Comparison of ENCODE assay signal across 7 cellular contexts in the genomic region with DNA sequence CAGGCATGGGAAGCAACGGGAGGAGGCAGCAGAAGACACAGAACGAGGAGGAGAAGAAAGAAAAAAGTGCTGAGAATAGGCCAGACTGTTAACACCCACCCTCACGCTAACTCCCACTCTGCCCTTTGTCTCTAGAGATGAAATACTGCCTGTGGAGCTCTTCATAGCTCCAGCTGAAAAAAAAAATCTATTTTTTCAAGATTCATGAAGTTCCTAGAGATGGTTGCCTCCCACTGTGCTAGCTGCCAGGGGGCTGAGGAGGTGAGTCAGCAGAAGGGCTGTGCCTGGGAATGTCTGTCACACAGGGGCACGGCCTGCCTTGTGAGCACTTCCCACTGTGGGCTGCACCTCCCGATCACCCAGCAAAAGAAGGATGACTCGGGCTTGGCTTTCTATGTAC. TPM values are rescaled to one million over a fixed set of nuclear protein-coding genes. Genes with fewer than 3 reads are reported as not detected.
DNase-seq lines count a peak whose midpoint lies in the region; ATAC-seq, FAIRE-seq and TF ChIP-seq lines count a peak whose summit lies in the region.

No MANE protein-coding gene starts in this region.

- no peak for FAIRE-seq in GM12892 (lab: Jason Lieb, UNC)

- in situ Hi-C loops in KBM-7 (cut with MboI; ENCODE audit: low pct_unique_long_range_greater_than_20kb, low sequenced_read_pairs), result no loop called here

- no peak for TF ChIP-seq POLR2A in GM12892 (IDR thresholded peaks at IDR 0.05; ENCODE audit: low read depth, low read length)

- H3K27ac ChIP-seq in caudate nucleus (ENCODE audit: low read depth, low read length) (peak overlapping the region; percentile 77), thoracic aorta (peak overlapping the region; percentile 25 to 35)

- TF ChIP-seq CTCF in thoracic aorta (IDR thresholded peaks at IDR 0.05), result no peak

- peak; percentile 50 for DNase-seq in KBM-7
- DNase-seq in caudate nucleus (lab: John Stamatoyannopoulos, UW), result peak in 54 of 61 donors; percentile 11 to 94 (median 74)
- DNase-seq in left lobe of liver (ENCODE audit: low spot score), result no peak
- peak; percentile 76 for DNase-seq in thoracic aorta (ENCODE audit: low spot score)
- DNase-seq in GF-D8 (lab: John Stamatoyannopoulos, UW), result no peak
- DNase-seq in GM12892 (ENCODE audit: insufficient read length), result no peak

- peaks cover 34 to 55% of the 10 kb centered on the region in 2 donors for H3K4me1 ChIP-seq in thoracic aorta (ENCODE audit: control insufficient read depth in 1 of 2, low read depth in 2 of 2)

- ATAC-seq in left lobe of liver (peak; percentile 44), thoracic aorta (ENCODE audit: insufficient number of reproducible peaks, low FRiP score, low read depth) (peak; percentile 54), GM19328 (IDR thresholded peaks at IDR 0.05; ENCODE audit: unreplicated experiment) (no peak)

- H3K4me3 ChIP-seq in thoracic aorta, result peak overlapping the region; percentile 27

- H3K27me3 ChIP-seq in thoracic aorta (replicated peaks; ENCODE audit: insufficient read depth), result no peaks in the 10 kb centered on the region

- no peaks in the 10 kb centered on the region for H3K9me3 ChIP-seq in thoracic aorta

- H3K36me3 ChIP-seq in thoracic aorta, result peaks cover 5% of the 10 kb centered on the region

RNA-seq across cellular contexts. Expression of a gene that starts 44.3 kb away (rescaled TPM):
- 13.9 TPM for total RNA-seq in left lobe of liver
- 10 to 100 TPM; 35.7 to 69.6 TPM for total RNA-seq in thoracic aorta
- 71.1 TPM for polyA plus RNA-seq in GM12892 (2012; ENCODE audit: missing spikeins)

Comparison
In these comparisons a context has a peak if more than half of its experiments do, and no peak if none do; other contexts are left out.
1. DNase-seq: peak in KBM-7 (single experiment), caudate nucleus (54 of 61) and thoracic aorta (single experiment); none in left lobe of liver (single experiment), GF-D8 (single experiment) and GM12892 (single experiment).